Comparison of ENCODE assay signal across 3 cellular contexts in genomic region chr12:120346681-120347080, GRCh38.
TF ChIP-seq lines count a peak whose summit lies in the region.

No MANE protein-coding gene starts in this region.

TF ChIP-seq in HepG2, 621 proteins besides CTCF, POLR2A, EP300 and RAD21:
- TF ChIP-seq SATB2 (CRISPR knock-in tag; IDR thresholded peaks at IDR 0.05) (no peak), ZNF292 (CRISPR knock-in tag; IDR thresholded peaks at IDR 0.05; ENCODE audit: borderline replicate concordance, low read depth) (no peak), NFATC3 (CRISPR knock-in tag; IDR thresholded peaks at IDR 0.05) (no peak), RFXANK (CRISPR knock-in tag; IDR thresholded peaks at IDR 0.05) (no peak)
- TF ChIP-seq, protein P1, sequence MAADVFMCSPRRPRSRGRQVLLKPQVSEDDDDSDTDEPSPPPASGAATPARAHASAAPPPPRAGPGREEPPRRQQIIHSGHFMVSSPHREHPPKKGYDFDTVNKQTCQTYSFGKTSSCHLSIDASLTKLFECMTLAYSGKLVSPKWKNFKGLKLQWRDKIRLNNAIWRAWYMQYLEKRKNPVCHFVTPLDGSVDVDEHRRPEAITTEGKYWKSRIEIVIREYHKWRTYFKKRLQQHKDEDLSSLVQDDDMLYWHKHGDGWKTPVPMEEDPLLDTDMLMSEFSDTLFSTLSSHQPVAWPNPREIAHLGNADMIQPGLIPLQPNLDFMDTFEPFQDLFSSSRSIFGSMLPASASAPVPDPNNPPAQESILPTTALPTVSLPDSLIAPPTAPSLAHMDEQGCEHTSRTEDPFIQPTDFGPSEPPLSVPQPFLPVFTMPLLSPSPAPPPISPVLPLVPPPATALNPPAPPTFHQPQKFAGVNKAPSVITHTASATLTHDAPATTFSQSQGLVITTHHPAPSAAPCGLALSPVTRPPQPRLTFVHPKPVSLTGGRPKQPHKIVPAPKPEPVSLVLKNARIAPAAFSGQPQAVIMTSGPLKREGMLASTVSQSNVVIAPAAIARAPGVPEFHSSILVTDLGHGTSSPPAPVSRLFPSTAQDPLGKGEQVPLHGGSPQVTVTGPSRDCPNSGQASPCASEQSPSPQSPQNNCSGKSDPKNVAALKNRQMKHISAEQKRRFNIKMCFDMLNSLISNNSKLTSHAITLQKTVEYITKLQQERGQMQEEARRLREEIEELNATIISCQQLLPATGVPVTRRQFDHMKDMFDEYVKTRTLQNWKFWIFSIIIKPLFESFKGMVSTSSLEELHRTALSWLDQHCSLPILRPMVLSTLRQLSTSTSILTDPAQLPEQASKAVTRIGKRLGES (CRISPR knock-in tag; IDR thresholded peaks at IDR 0.05; ENCODE audit: borderline replicate concordance), result no peak

TF ChIP-seq in SK-N-SH treated with all-trans-retinoic acid at 6 μM for 48 hours, 23 proteins besides CTCF, POLR2A, EP300 and RAD21:
- no peak for TF ChIP-seq GLIS3 (CRISPR knock-in tag; IDR thresholded peaks at IDR 0.05)
- no peak for TF ChIP-seq ZFP3 (CRISPR knock-in tag; IDR thresholded peaks at IDR 0.05)
- TF ChIP-seq ZNF565 (CRISPR knock-in tag; conservative IDR thresholded peaks at IDR 0.05; ENCODE audit: low read depth), result no peak
- no peak for TF ChIP-seq RARB (CRISPR knock-in tag; IDR thresholded peaks at IDR 0.05)
- no peak for TF ChIP-seq ZNF70 (CRISPR knock-in tag; IDR thresholded peaks at IDR 0.05)
- TF ChIP-seq SNAI2 (CRISPR knock-in tag; IDR thresholded peaks at IDR 0.05), result no peak
- no peak for TF ChIP-seq ESRRG (CRISPR knock-in tag; IDR thresholded peaks at IDR 0.05)
- TF ChIP-seq, protein P2, sequence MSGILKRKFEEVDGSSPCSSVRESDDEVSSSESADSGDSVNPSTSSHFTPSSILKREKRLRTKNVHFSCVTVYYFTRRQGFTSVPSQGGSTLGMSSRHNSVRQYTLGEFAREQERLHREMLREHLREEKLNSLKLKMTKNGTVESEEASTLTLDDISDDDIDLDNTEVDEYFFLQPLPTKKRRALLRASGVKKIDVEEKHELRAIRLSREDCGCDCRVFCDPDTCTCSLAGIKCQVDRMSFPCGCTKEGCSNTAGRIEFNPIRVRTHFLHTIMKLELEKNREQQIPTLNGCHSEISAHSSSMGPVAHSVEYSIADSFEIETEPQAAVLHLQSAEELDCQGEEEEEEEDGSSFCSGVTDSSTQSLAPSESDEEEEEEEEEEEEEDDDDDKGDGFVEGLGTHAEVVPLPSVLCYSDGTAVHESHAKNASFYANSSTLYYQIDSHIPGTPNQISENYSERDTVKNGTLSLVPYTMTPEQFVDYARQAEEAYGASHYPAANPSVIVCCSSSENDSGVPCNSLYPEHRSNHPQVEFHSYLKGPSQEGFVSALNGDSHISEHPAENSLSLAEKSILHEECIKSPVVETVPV (CRISPR knock-in tag; IDR thresholded peaks at IDR 0.05), result no peak
- TF ChIP-seq BACH2 (CRISPR knock-in tag; IDR thresholded peaks at IDR 0.05; ENCODE audit: borderline replicate concordance), result no peak
- TF ChIP-seq, protein P3, sequence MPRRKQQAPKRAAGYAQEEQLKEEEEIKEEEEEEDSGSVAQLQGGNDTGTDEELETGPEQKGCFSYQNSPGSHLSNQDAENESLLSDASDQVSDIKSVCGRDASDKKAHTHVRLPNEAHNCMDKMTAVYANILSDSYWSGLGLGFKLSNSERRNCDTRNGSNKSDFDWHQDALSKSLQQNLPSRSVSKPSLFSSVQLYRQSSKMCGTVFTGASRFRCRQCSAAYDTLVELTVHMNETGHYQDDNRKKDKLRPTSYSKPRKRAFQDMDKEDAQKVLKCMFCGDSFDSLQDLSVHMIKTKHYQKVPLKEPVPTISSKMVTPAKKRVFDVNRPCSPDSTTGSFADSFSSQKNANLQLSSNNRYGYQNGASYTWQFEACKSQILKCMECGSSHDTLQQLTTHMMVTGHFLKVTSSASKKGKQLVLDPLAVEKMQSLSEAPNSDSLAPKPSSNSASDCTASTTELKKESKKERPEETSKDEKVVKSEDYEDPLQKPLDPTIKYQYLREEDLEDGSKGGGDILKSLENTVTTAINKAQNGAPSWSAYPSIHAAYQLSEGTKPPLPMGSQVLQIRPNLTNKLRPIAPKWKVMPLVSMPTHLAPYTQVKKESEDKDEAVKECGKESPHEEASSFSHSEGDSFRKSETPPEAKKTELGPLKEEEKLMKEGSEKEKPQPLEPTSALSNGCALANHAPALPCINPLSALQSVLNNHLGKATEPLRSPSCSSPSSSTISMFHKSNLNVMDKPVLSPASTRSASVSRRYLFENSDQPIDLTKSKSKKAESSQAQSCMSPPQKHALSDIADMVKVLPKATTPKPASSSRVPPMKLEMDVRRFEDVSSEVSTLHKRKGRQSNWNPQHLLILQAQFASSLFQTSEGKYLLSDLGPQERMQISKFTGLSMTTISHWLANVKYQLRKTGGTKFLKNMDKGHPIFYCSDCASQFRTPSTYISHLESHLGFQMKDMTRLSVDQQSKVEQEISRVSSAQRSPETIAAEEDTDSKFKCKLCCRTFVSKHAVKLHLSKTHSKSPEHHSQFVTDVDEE (CRISPR knock-in tag; IDR thresholded peaks at IDR 0.05), result no peak
- TF ChIP-seq OSR1 (CRISPR knock-in tag; IDR thresholded peaks at IDR 0.05), result no peak
- no peak for TF ChIP-seq TCF4 (CRISPR knock-in tag; IDR thresholded peaks at IDR 0.05; ENCODE audit: borderline replicate concordance)
- TF ChIP-seq PATZ1 (CRISPR knock-in tag; IDR thresholded peaks at IDR 0.05; ENCODE audit: borderline replicate concordance), result no peak
- no peak for TF ChIP-seq ZNF8 (CRISPR knock-in tag; IDR thresholded peaks at IDR 0.05)
- TF ChIP-seq ARNTL (CRISPR knock-in tag; IDR thresholded peaks at IDR 0.05; ENCODE audit: borderline replicate concordance, low read depth), result no peak
- TF ChIP-seq TOX (CRISPR knock-in tag; IDR thresholded peaks at IDR 0.05; ENCODE audit: borderline replicate concordance), result no peak
- TF ChIP-seq PPARA (CRISPR knock-in tag; IDR thresholded peaks at IDR 0.05; ENCODE audit: borderline replicate concordance), result no peak

TF ChIP-seq in liver, 16 proteins besides CTCF, POLR2A, EP300 and RAD21:
- TF ChIP-seq TAF1 (conservative IDR thresholded peaks at IDR 0.05) (no peak), YY1 (IDR thresholded peaks at IDR 0.05) (no peak), HNF4A (conservative IDR thresholded peaks at IDR 0.05) (no peak), SP1 (IDR thresholded peaks at IDR 0.05) (no peak), GABPA (IDR thresholded peaks at IDR 0.05 in 1 of 2, conservative IDR thresholded peaks at IDR 0.05 in 1 of 2) (no peak), HNF4G (IDR thresholded peaks at IDR 0.05) (no peak), RXRA (IDR thresholded peaks at IDR 0.05) (no peak), FOXA1 (IDR thresholded peaks at IDR 0.05) (no peak), NR2F2 (IDR thresholded peaks at IDR 0.05) (no peak), FOXA2 (IDR thresholded peaks at IDR 0.05) (no peak), JUND (IDR thresholded peaks at IDR 0.05) (no peak), MAX (IDR thresholded peaks at IDR 0.05) (no peak), EGR1 (IDR thresholded peaks at IDR 0.05; ENCODE audit: low read depth in 2 of 2) (no peak)
- TF ChIP-seq, protein P4, sequence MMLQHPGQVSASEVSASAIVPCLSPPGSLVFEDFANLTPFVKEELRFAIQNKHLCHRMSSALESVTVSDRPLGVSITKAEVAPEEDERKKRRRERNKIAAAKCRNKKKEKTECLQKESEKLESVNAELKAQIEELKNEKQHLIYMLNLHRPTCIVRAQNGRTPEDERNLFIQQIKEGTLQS (IDR thresholded peaks at IDR 0.05), result no peak
- TF ChIP-seq, protein P5, sequence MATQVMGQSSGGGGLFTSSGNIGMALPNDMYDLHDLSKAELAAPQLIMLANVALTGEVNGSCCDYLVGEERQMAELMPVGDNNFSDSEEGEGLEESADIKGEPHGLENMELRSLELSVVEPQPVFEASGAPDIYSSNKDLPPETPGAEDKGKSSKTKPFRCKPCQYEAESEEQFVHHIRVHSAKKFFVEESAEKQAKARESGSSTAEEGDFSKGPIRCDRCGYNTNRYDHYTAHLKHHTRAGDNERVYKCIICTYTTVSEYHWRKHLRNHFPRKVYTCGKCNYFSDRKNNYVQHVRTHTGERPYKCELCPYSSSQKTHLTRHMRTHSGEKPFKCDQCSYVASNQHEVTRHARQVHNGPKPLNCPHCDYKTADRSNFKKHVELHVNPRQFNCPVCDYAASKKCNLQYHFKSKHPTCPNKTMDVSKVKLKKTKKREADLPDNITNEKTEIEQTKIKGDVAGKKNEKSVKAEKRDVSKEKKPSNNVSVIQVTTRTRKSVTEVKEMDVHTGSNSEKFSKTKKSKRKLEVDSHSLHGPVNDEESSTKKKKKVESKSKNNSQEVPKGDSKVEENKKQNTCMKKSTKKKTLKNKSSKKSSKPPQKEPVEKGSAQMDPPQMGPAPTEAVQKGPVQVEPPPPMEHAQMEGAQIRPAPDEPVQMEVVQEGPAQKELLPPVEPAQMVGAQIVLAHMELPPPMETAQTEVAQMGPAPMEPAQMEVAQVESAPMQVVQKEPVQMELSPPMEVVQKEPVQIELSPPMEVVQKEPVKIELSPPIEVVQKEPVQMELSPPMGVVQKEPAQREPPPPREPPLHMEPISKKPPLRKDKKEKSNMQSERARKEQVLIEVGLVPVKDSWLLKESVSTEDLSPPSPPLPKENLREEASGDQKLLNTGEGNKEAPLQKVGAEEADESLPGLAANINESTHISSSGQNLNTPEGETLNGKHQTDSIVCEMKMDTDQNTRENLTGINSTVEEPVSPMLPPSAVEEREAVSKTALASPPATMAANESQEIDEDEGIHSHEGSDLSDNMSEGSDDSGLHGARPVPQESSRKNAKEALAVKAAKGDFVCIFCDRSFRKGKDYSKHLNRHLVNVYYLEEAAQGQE (IDR thresholded peaks at IDR 0.05), result no peak
- TF ChIP-seq, protein P6, sequence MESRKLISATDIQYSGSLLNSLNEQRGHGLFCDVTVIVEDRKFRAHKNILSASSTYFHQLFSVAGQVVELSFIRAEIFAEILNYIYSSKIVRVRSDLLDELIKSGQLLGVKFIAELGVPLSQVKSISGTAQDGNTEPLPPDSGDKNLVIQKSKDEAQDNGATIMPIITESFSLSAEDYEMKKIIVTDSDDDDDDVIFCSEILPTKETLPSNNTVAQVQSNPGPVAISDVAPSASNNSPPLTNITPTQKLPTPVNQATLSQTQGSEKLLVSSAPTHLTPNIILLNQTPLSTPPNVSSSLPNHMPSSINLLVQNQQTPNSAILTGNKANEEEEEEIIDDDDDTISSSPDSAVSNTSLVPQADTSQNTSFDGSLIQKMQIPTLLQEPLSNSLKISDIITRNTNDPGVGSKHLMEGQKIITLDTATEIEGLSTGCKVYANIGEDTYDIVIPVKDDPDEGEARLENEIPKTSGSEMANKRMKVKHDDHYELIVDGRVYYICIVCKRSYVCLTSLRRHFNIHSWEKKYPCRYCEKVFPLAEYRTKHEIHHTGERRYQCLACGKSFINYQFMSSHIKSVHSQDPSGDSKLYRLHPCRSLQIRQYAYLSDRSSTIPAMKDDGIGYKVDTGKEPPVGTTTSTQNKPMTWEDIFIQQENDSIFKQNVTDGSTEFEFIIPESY (IDR thresholded peaks at IDR 0.05), result no peak
TF ChIP-seq in liver: peak in this region for 0.
